Comparison of ENCODE assay signal across 24 cellular contexts in genomic region chr18:4405965-4406364, GRCh38. TPM values are rescaled to one million over a fixed set of nuclear protein-coding genes. Genes with fewer than 3 reads are reported as not detected.
"Had no signal": no experiment of that assay in that cellular context is flagged by ENCODE, and none has a peak within 500 bp of the region (broad histone marks: within the 10 kb centered on the region; RNA-seq: fewer than 3 reads in every experiment).

No MANE protein-coding gene starts in this region.

- H3K4me3 ChIP-seq: breast epithelium, esophagus squamous epithelium, psoas muscle, sigmoid colon, upper lobe of left lung, vagina had no signal

- H3K27ac ChIP-seq: breast epithelium, epithelial cell of prostate, esophagus squamous epithelium, parathyroid adenoma, psoas muscle, sigmoid colon, upper lobe of left lung, vagina had no signal

- DNase-seq: activated CD4-positive, alpha-beta T cell treated with anti-CD3 and anti-CD28 coated beads for 36 hours; activated CD4-positive, CD25-positive, alpha-beta regulatory T cell; activated CD8-positive, alpha-beta memory T cell treated with anti-CD3 and anti-CD28 coated beads, Interleukin-2, amount 10 ng/mL, durations not matched to agents 7 days and 5 days; activated CD8-positive, alpha-beta T cell treated with anti-CD3 and anti-CD28 coated beads, Interleukin-2, amount 10 ng/mL, durations not matched to agents 7 days and 5 days; activated naive CD8-positive, alpha-beta T cell treated with anti-CD3 and anti-CD28 coated beads, Interleukin-2, amount 50 U/mL, for 24 hours; activated T-cell treated with anti-CD3 and anti-CD28 coated beads, Interleukin-2, amount 50 U/mL, for 48 hours; amygdala; central memory CD4-positive, alpha-beta T cell; effector CD4-positive, alpha-beta T cell; esophagus squamous epithelium; foreskin melanocyte; midbrain; naive thymus-derived CD4-positive, alpha-beta T cell; psoas muscle; sigmoid colon; small intestine; stimulated activated CD4-positive, alpha-beta T cell treated with anti-CD3 and anti-CD28 coated beads, Interleukin-4, amount 100 ng/mL, for 24 hours; T-helper 17 cell; upper lobe of left lung had no signal

- H3K27me3 ChIP-seq: breast epithelium, esophagus squamous epithelium, sigmoid colon, upper lobe of left lung, vagina had no signal

- H3K4me1 ChIP-seq: breast epithelium, esophagus squamous epithelium, parathyroid adenoma, psoas muscle, sigmoid colon, upper lobe of left lung, vagina had no signal

- H3K9me3 ChIP-seq: breast epithelium, esophagus squamous epithelium, psoas muscle, upper lobe of left lung, vagina had no signal

- H3K36me3 ChIP-seq: breast epithelium, esophagus squamous epithelium, sigmoid colon, upper lobe of left lung, vagina had no signal

RNA-seq across cellular contexts. Expression of gene DLGAP1, which starts 49.1 kb away (rescaled TPM):
- total RNA-seq: activated CD8-positive, alpha-beta memory T cell treated with anti-CD3 and anti-CD28 coated beads, Interleukin-2, amount 10 ng/mL, durations not matched to agents 7 days and 5 days; activated CD8-positive, alpha-beta T cell treated with anti-CD3 and anti-CD28 coated beads, Interleukin-2, amount 10 ng/mL, durations not matched to agents 7 days and 5 days; activated T-helper 2 cell treated with anti-CD3 and anti-CD28 coated beads, Interferon-gamma antibody, Interleukin-2, Interleukin-4, amounts not matched to agents 10 μg/mL and 5 μg/mL and 100 μg/mL, durations not matched to agents 14 hours and 24 hours and 36 hours had no signal
- polyA plus RNA-seq: naive thymus-derived CD4-positive, alpha-beta T cell had no signal
